ENCODE assay signal across 1 cellular context in the genomic region with DNA sequence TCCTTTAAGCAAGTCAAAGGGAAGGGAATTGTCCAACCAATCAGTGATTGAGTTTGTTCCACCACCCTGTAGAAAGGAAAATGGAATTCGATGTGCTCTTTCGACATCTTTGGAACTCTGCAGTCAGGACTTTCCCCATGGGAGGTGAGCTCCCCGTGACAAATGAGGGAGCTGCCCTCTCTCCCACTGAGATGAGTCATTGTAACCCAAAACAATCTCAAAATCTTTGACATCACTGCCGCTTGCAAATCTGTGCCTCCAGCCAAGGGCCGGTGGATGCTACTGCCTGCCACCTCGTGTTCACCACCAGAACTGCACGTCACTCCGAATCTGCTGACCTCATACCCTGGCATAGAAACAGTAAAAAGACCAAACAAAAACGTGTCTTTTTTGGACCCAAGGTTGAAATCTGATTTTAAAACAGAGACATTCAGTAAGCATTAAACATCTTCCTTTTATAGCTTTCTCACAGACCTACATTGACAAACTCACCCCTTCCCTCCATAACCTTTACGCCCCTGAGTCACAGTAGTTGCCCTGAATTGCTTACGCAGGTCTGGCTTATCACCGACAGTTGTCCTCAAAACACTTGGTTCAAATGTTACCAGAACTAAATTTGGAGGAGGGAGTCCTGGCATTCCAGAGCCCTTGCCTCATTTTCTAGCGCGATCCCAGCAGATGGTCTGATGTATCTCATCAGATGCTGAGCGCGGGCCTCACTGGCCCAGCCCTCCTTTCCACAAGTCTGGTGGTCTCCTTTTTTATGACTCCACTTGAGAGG.
TF ChIP-seq lines count a peak whose summit lies in the region.

No MANE protein-coding gene starts in this region.

TF ChIP-seq in IMR-90, 13 proteins besides CTCF, POLR2A, EP300 and RAD21 (continued from another document):
- peak; percentile 91; the same call in 1 of the 2 replicates for TF ChIP-seq CHD1 (IDR thresholded peaks at IDR 0.05; ENCODE audit: low read depth, low read length)
- peak; percentile 97 for TF ChIP-seq FOS (IDR thresholded peaks at IDR 0.05; ENCODE audit: low read depth, low read length)
- peak; percentile 71; the same call in 1 of the 2 replicates for TF ChIP-seq MAZ (IDR thresholded peaks at IDR 0.05; ENCODE audit: borderline replicate concordance, low read depth, low read length)
- TF ChIP-seq, protein P1, sequence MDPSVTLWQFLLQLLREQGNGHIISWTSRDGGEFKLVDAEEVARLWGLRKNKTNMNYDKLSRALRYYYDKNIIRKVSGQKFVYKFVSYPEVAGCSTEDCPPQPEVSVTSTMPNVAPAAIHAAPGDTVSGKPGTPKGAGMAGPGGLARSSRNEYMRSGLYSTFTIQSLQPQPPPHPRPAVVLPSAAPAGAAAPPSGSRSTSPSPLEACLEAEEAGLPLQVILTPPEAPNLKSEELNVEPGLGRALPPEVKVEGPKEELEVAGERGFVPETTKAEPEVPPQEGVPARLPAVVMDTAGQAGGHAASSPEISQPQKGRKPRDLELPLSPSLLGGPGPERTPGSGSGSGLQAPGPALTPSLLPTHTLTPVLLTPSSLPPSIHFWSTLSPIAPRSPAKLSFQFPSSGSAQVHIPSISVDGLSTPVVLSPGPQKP (IDR thresholded peaks at IDR 0.05; ENCODE audit: borderline replicate concordance, low read depth, low read length): no peak
- TF ChIP-seq CEBPB (IDR thresholded peaks at IDR 0.05; ENCODE audit: low read depth, low read length): peak; percentile 95
- TF ChIP-seq BHLHE40 (IDR thresholded peaks at IDR 0.05; ENCODE audit: low read depth, low read length): peak; percentile 81
TF ChIP-seq in IMR-90: peak in this region for 12.
